ENCODE assay signal across 8 cellular contexts in the genomic region with DNA sequence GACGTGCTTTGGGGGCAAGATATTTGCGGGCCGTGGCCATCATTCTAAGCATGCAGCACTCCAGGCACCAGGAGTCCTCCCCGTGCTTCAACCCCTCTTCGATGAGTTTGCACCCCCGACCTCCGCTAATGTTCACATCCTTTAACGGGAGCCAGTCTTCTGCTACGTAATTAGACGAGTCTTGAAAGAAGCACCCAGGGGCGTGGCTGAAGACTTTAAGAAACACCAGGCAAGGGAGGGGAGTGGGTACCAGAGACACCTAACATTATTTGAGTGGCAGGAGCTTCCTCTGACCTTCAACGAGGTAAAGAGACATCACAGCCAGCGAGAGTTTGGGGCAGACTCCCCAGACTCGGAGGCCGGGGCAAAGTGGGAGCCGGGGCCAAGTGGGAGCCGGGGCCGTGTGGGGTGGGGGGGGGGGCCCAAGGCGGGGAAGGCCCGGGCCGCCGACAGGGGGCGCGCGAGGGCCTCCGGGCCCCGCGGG. TPM values are rescaled to one million over a fixed set of nuclear protein-coding genes. Genes with fewer than 3 reads are reported as not detected.
DNase-seq lines count a peak whose midpoint lies in the region; ATAC-seq and TF ChIP-seq lines count a peak whose summit lies in the region.

No MANE protein-coding gene starts in this region.

- H3K4me1 Mint-ChIP-seq in endodermal cell: peaks cover 32% of the 10 kb centered on the region

- H3K9me3 Mint-ChIP-seq in endodermal cell: no peaks in the 10 kb centered on the region

- peak overlapping the region; percentile 97 for H3K4me3 Mint-ChIP-seq in endodermal cell

- TF ChIP-seq CTCF in BE2C (IDR thresholded peaks at IDR 0.05; ENCODE audit: low read depth, low read length) (no peak), endodermal cell (conservative IDR thresholded peaks at IDR 0.05) (no peak), neutrophil (IDR thresholded peaks at IDR 0.05) (peak; percentile 72)

- ATAC-seq in GM18870 (IDR thresholded peaks at IDR 0.05; ENCODE audit: unreplicated experiment): peak; percentile 7
- ATAC-seq in HG03066 (IDR thresholded peaks at IDR 0.05; ENCODE audit: low read depth, unreplicated experiment): peak; percentile 19

- in situ Hi-C loops in SK-MEL-5 (cut with HindIII; ENCODE audit: low pct_unique_long_range_greater_than_20kb, low sequenced_read_pairs): no loop called here

- H3K27me3 Mint-ChIP-seq in endodermal cell (ENCODE audit: insufficient read depth): peaks cover 4% of the 10 kb centered on the region

- DNase-seq in BE2C (no peak), SK-MEL-5 (ENCODE audit: low read depth, low spot score) (peak; percentile 71), endodermal cell (no peak), DMS153 (lab: John Stamatoyannopoulos, UW) (no peak), COR-L47 (lab: John Stamatoyannopoulos, UW) (no peak)

- H3K9me3 ChIP-seq in BE2C (no peaks in the 10 kb centered on the region), endodermal cell (ENCODE audit: control insufficient read depth, low read length) (no peaks in the 10 kb centered on the region), neutrophil (no peaks in the 10 kb centered on the region)

- H3K27ac ChIP-seq in endodermal cell (ENCODE audit: low read depth, low read length): no peak overlapping the region
- H3K27ac ChIP-seq in neutrophil: no peak overlapping the region

- H3K9ac ChIP-seq in endodermal cell (ENCODE audit: extremely low read depth, low read length, poor library complexity, severe bottlenecking): no peak overlapping the region

- peak overlapping the region; percentile 89 for H3K27ac Mint-ChIP-seq in endodermal cell

- H3K36me3 ChIP-seq in BE2C: no peaks in the 10 kb centered on the region
- H3K36me3 ChIP-seq in endodermal cell (ENCODE audit: control insufficient read depth, insufficient read depth, low read length): peaks cover 27% of the 10 kb centered on the region
- H3K36me3 ChIP-seq in neutrophil: peaks cover 3% of the 10 kb centered on the region

- H3K4me3 ChIP-seq in BE2C (ENCODE audit: low read depth, low read length) (peak overlapping the region; percentile 80; the same call in 1 of the 2 replicates), endodermal cell (ENCODE audit: low read length) (no peak overlapping the region), neutrophil (ENCODE audit: low read depth in 1 of 2, low read length in 1 of 2) (peak overlapping the region; percentile 88 to 94)

- H3K36me3 Mint-ChIP-seq in endodermal cell (ENCODE audit: low read depth): peaks cover 22% of the 10 kb centered on the region

- H3K27me3 ChIP-seq in BE2C (no peaks in the 10 kb centered on the region), endodermal cell (ENCODE audit: control insufficient read depth, insufficient read depth, low read length, poor library complexity, severe bottlenecking) (no peaks in the 10 kb centered on the region), neutrophil (peaks cover 35% of the 10 kb centered on the region)

- no peaks in the 10 kb centered on the region for H3K4me1 ChIP-seq in BE2C
- H3K4me1 ChIP-seq in endodermal cell (ENCODE audit: control insufficient read depth, insufficient read depth, low read length): peaks cover 10% of the 10 kb centered on the region
- peaks cover 15 to 16% of the 10 kb centered on the region in 2 experiments for H3K4me1 ChIP-seq in neutrophil (ENCODE audit: control insufficient read depth in 1 of 2, insufficient read depth in 1 of 2, low read depth in 1 of 2, low read length in 1 of 2)

- 31 to 53% methylated on average over 15 to 27 of the region's 28 CpGs for WGBS in endodermal cell (ENCODE audit: insufficient coverage in 1 of 2, insufficient read length in 1 of 2), 2 experiments

RNA-seq across cellular contexts. Expression of a gene that starts 31.1 kb away (rescaled TPM):
- 1,027 TPM for polyA plus RNA-seq in BE2C (2012; ENCODE audit: insufficient read depth, insufficient read length, low read depth)
- total RNA-seq in SK-MEL-5 (2014; rRNA removed; shearing (Covaris generic)): 1,169 and 1,313 TPM in 2 replicates
- 830 and 1,137 TPM in 2 replicates for polyA plus RNA-seq in SK-MEL-5 (2015; cell fraction: cytosol; rRNA removed)
- 151 and 186 TPM in 2 replicates for polyA plus RNA-seq in SK-MEL-5 (2015; cell fraction: nucleus; rRNA removed)
- total RNA-seq in endodermal cell: 100 to 1,000 TPM; 335 to 356 TPM
- 358 TPM for polyA plus RNA-seq in endodermal cell (2013, experiment 1 of 2)
- polyA plus RNA-seq in endodermal cell (2013, experiment 2 of 2): 283 TPM
